Comparison of ENCODE assay signal across 8 cellular contexts in genomic region chr1:235648954-235649721, GRCh38.
A peak's percentile ranks its signal among the peaks of the same experiment; 100 is the strongest.
DNase-seq lines count a peak whose midpoint lies in the region; ATAC-seq and TF ChIP-seq lines count a peak whose summit lies in the region.

No MANE protein-coding gene starts in this region.

- H3K27me3 Mint-ChIP-seq in central memory CD8-positive, alpha-beta T cell: peaks cover 71% of the 10 kb centered on the region

- ATAC-seq in GM19035 (IDR thresholded peaks at IDR 0.05; ENCODE audit: unreplicated experiment): peak; percentile 58
- peak; percentile 82 for ATAC-seq in central memory CD8-positive, alpha-beta T cell (replicated peaks; ENCODE audit: extremely low read depth, poor library complexity, severe bottlenecking)

- H3K27ac Mint-ChIP-seq in central memory CD8-positive, alpha-beta T cell (ENCODE audit: low read depth): peak overlapping the region; percentile 32

- no peaks in the 10 kb centered on the region for H3K27me3 ChIP-seq in WERI-Rb-1 (ENCODE audit: insufficient read depth, low read depth, severe bottlenecking)

- H3K27ac ChIP-seq in WERI-Rb-1: peak overlapping the region; percentile 97

- no peak for TF ChIP-seq EP300 in Ishikawa (IDR thresholded peaks at IDR 0.05; ENCODE audit: borderline replicate concordance)

- peaks cover 14% of the 10 kb centered on the region for H3K36me3 ChIP-seq in WERI-Rb-1

- no peak for TF ChIP-seq RAD21 in Ishikawa (IDR thresholded peaks at IDR 0.05; ENCODE audit: low read depth)

- H3K4me3 ChIP-seq in WERI-Rb-1 (ENCODE audit: low read depth, low read length): peak overlapping the region; percentile 99

- H3K9me3 Mint-ChIP-seq in central memory CD8-positive, alpha-beta T cell: no peaks in the 10 kb centered on the region

- no peaks in the 10 kb centered on the region for H3K9me3 ChIP-seq in WERI-Rb-1 (ENCODE audit: severe bottlenecking)

- peaks cover 10% of the 10 kb centered on the region for H3K4me1 Mint-ChIP-seq in central memory CD8-positive, alpha-beta T cell

- H3K4me3 Mint-ChIP-seq in central memory CD8-positive, alpha-beta T cell: peak overlapping the region; percentile 77

- DNase-seq in AG08396 (ENCODE audit: low spot score): peak; percentile 87
- peak; percentile 59 for DNase-seq in WERI-Rb-1
- peak; percentile 42 to 44 for DNase-seq in central memory CD8-positive, alpha-beta T cell (ENCODE audit: low spot score in 2 of 2)
- DNase-seq in kidney tubule cell (ENCODE audit: low spot score): peak; percentile 61
- DNase-seq in stimulated activated CD4-positive, alpha-beta T cell treated with anti-CD3 and anti-CD28 coated beads, Interleukin-2, amount 100 ng/mL, for 4 hours (ENCODE audit: low read depth): peak; percentile 26
- DNase-seq in MV-4-11 (lab: John Stamatoyannopoulos, UW): no peak

- no peak for TF ChIP-seq CTCF in WERI-Rb-1 (IDR thresholded peaks at IDR 0.05; ENCODE audit: low read depth, low read length)

- H3K36me3 Mint-ChIP-seq in central memory CD8-positive, alpha-beta T cell (ENCODE audit: insufficient read depth): peaks cover 6% of the 10 kb centered on the region

TF ChIP-seq in Ishikawa, 13 proteins besides CTCF, POLR2A, EP300 and RAD21:
- TF ChIP-seq FOXM1 (IDR thresholded peaks at IDR 0.05; ENCODE audit: borderline replicate concordance, low read depth) (no peak), TAF1 (IDR thresholded peaks at IDR 0.05; ENCODE audit: low read depth) (no peak), TEAD4 (IDR thresholded peaks at IDR 0.05) (no peak), USF1 (IDR thresholded peaks at IDR 0.05) (no peak), EGR1 (IDR thresholded peaks at IDR 0.05) (no peak), MAX (IDR thresholded peaks at IDR 0.05) (peak; percentile 71), YY1 (IDR thresholded peaks at IDR 0.05; ENCODE audit: low read depth) (peak; percentile 40; the same call in 1 of the 2 replicates), NFIC (IDR thresholded peaks at IDR 0.05) (no peak), TCF12 (IDR thresholded peaks at IDR 0.05; ENCODE audit: low read depth) (no peak), CEBPB (IDR thresholded peaks at IDR 0.05) (no peak), ZBTB7A (IDR thresholded peaks at IDR 0.05; ENCODE audit: low read depth) (no peak; the same call in 1 of the 2 replicates), REST (IDR thresholded peaks at IDR 0.05; ENCODE audit: low read depth) (peak; percentile 92)
